15 cellular contexts compared by ENCODE assay signal in the genomic region with DNA sequence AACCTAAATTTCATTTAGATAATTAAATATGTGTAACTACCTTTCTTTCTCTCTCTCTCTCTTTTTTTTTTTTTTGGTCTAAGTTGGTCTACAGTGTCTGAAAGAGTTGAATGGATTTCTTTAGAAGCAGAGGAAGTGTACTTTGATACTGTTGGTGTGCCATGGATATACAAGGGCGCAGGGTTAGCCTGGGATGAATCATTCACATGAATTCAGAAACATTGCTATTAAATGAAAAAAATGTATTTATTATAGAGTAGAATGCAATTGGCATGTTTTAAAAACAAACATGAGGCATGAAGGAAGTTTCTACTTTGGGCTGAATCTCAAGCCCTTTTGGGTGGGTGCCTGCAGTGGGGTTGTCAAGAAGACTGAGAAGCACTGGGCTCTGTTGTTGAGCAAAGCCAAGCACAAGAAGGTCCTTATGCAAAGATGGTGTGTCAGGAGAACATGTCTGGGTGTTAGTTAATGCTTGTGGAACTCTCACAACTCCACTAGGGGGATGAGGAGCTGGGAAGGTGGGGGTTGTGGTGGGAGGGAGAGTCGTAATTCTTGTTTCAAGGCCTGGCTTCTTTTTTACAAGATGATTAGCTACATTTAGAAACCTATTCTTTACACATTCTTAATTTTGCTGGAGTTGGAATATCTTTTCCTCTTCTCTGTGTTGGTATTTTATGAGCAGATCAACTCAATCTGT. TPM values are rescaled to one million over a fixed set of nuclear protein-coding genes. Genes with fewer than 3 reads are reported as not detected.
DNase-seq lines count a peak whose midpoint lies in the region; ATAC-seq and TF ChIP-seq lines count a peak whose summit lies in the region.
"Had no signal": no experiment of that assay in that cellular context is flagged by ENCODE, and none has a peak within 500 bp of the region (broad histone marks: within the 10 kb centered on the region; RNA-seq: fewer than 3 reads in every experiment).

No MANE protein-coding gene starts in this region.

- no peak overlapping the region for H3K4me2 ChIP-seq in GM23248 (ENCODE audit: unreplicated experiment)

- H3K9me3 ChIP-seq in GM23248 (ENCODE audit: low read depth) (no peaks in the 10 kb centered on the region), T-helper 17 cell (ENCODE audit: control insufficient read depth, low read length, poor library complexity, severe bottlenecking) (no peaks in the 10 kb centered on the region)
- H3K9me3 ChIP-seq: gastroesophageal sphincter had no signal

- peaks cover 7% of the 10 kb centered on the region; the same call in 1 of the 2 replicates for H3F3A ChIP-seq in GM23248 (ENCODE audit: insufficient read depth)

- H4K20me1 ChIP-seq in GM23248 (ENCODE audit: insufficient read depth), result no peaks in the 10 kb centered on the region

- H3K4me1 ChIP-seq in GM23248 (ENCODE audit: insufficient read depth), result peaks cover 6% of the 10 kb centered on the region
- H3K4me1 ChIP-seq: gastroesophageal sphincter, left lung had no signal

- H3K4me3 Mint-ChIP-seq in progenitor cell of endocrine pancreas (ENCODE audit: low read depth) (no peak overlapping the region), T-helper 17 cell (no peak overlapping the region)
- H3K4me3 Mint-ChIP-seq: activated CD4-positive, alpha-beta T cell treated with anti-CD3 and anti-CD28 coated beads for 36 hours; activated T-cell treated with anti-CD3 and anti-CD28 coated beads, Interleukin-2, amount 50 U/mL, for 4 hours; natural killer cell had no signal

- H3K27me3 Mint-ChIP-seq in progenitor cell of endocrine pancreas (no peaks in the 10 kb centered on the region), T-helper 17 cell (peaks cover 12% of the 10 kb centered on the region)

- no peak overlapping the region for H3K27ac ChIP-seq in GM23248
- H3K27ac ChIP-seq: gastroesophageal sphincter, left lung, skin epidermis had no signal

- H3K4me1 Mint-ChIP-seq in progenitor cell of endocrine pancreas (ENCODE audit: low read depth) (peaks cover 20% of the 10 kb centered on the region), T-helper 17 cell (peaks cover 2% of the 10 kb centered on the region)
- H3K4me1 Mint-ChIP-seq: activated CD4-positive, alpha-beta T cell treated with anti-CD3 and anti-CD28 coated beads for 36 hours; natural killer cell had no signal

- H3K4me3 ChIP-seq in GM23248, result no peak overlapping the region
- H3K4me3 ChIP-seq in NB4 (ENCODE audit: low read depth, low read length), result no peak overlapping the region
- H3K4me3 ChIP-seq in fibroblast of mammary gland (ENCODE audit: control insufficient read depth, low read depth, low read length), result no peak overlapping the region
- H3K4me3 ChIP-seq: gastroesophageal sphincter, left lung, skin epidermis had no signal

- WGBS in GM23248 (ENCODE audit: low coverage in 1 of 2, low lambda C conversion rate in 2 of 2, missing lambda C conversion rate in 2 of 2), 2 experiments, result 38 to 42% methylated on average over 2 of the region's 2 CpGs

- no peaks in the 10 kb centered on the region for H3K9me3 Mint-ChIP-seq in progenitor cell of endocrine pancreas (ENCODE audit: low read depth)
- H3K9me3 Mint-ChIP-seq: activated T-cell treated with anti-CD3 and anti-CD28 coated beads, Interleukin-2, amount 50 U/mL, for 4 hours had no signal

- no peak for TF ChIP-seq POLR2A in NB4 (IDR thresholded peaks at IDR 0.05; ENCODE audit: extremely low read depth, insufficient read length)

- no peak overlapping the region for H3K9ac ChIP-seq in GM23248

- peak; percentile 26 for DNase-seq in GM23248
- peak; percentile 24 for DNase-seq in NB4 (ENCODE audit: low read depth)
- peak; percentile 5 for DNase-seq in fibroblast of mammary gland (ENCODE audit: low read depth)
- no peak for DNase-seq in progenitor cell of endocrine pancreas (ENCODE audit: low spot score, unreplicated experiment)
- DNase-seq in mesenteric fat pad (ENCODE audit: low spot score), result no peak
- DNase-seq in Right ventricle myocardium inferior (ENCODE audit: missing footprints), result no peak
- DNase-seq in T-helper 17 cell, result no peak
- DNase-seq: activated CD4-positive, alpha-beta T cell treated with anti-CD3 and anti-CD28 coated beads for 36 hours; activated T-cell treated with anti-CD3 and anti-CD28 coated beads, Interleukin-2, amount 50 U/mL, for 4 hours; anterior cingulate cortex; left lung; natural killer cell; NCI-H2029 treated with DMSO at 0.1 percent for 48 hours had no signal

- H3K36me3 ChIP-seq in GM23248 (ENCODE audit: low read depth), result no peaks in the 10 kb centered on the region
- H3K36me3 ChIP-seq: gastroesophageal sphincter, left lung had no signal

- H2AFZ ChIP-seq in GM23248, result no peak overlapping the region; the same call in 1 of the 2 replicates

- intact Hi-C loops in Right ventricle myocardium inferior (cut with DNase I), result no loop called here

- TF ChIP-seq CTCF in NB4 (IDR thresholded peaks at IDR 0.05; ENCODE audit: low read depth, low read length) (peak; percentile 5), fibroblast of mammary gland (conservative IDR thresholded peaks at IDR 0.05; ENCODE audit: control insufficient read depth, insufficient read depth, low read depth, low read length) (peak; percentile 14), progenitor cell of endocrine pancreas (IDR thresholded peaks at IDR 0.05; ENCODE audit: unreplicated experiment) (peak; percentile 41)

- H3K27ac Mint-ChIP-seq in progenitor cell of endocrine pancreas (no peak overlapping the region), T-helper 17 cell (no peak overlapping the region)
- H3K27ac Mint-ChIP-seq: activated CD4-positive, alpha-beta T cell treated with anti-CD3 and anti-CD28 coated beads for 36 hours; natural killer cell had no signal

- no peaks in the 10 kb centered on the region; the same call in 1 of the 2 replicates for H3K9me2 ChIP-seq in GM23248 (ENCODE audit: insufficient read depth)

- peaks cover 13% of the 10 kb centered on the region for H3K36me3 Mint-ChIP-seq in progenitor cell of endocrine pancreas (ENCODE audit: insufficient read depth)
- no peaks in the 10 kb centered on the region for H3K36me3 Mint-ChIP-seq in T-helper 17 cell (ENCODE audit: low read depth)
- H3K36me3 Mint-ChIP-seq: natural killer cell had no signal

- in situ Hi-C loops in GM23248 (cut with MboI), result no loop called here

- no peaks in the 10 kb centered on the region for H3K27me3 ChIP-seq in GM23248 (replicated peaks; ENCODE audit: insufficient read depth)
- H3K27me3 ChIP-seq: gastroesophageal sphincter, left lung had no signal

- no peaks in the 10 kb centered on the region for H3K79me2 ChIP-seq in GM23248 (ENCODE audit: insufficient read depth)

- ATAC-seq in Right ventricle myocardium inferior (no peak), T-helper 17 cell (no peak)
- ATAC-seq: activated CD4-positive, alpha-beta T cell treated with anti-CD3 and anti-CD28 coated beads for 36 hours; activated T-cell treated with anti-CD3 and anti-CD28 coated beads, Interleukin-2, amount 50 U/mL, for 4 hours; gastroesophageal sphincter; left lung; natural killer cell had no signal

RNA-seq across cellular contexts. Expression of a gene that starts 57.9 kb away (rescaled TPM):
- 3.9 TPM in 2 replicates for total RNA-seq in GM23248 (2014; rRNA removed; shearing (Covaris generic))
- 2.3 and 2.6 TPM in 2 replicates for polyA plus RNA-seq in GM23248 (2016; fragmentation: Nextera tagmentation; extraction: Ambion mirVana)
- 30.1 and 30.5 TPM in 2 replicates for total RNA-seq in progenitor cell of endocrine pancreas
- total RNA-seq in mesenteric fat pad, result not detected
- total RNA-seq in Right ventricle myocardium inferior, result 0.14 TPM
- not detected for total RNA-seq in T-helper 17 cell
- total RNA-seq: activated CD4-positive, alpha-beta T cell treated with anti-CD3 and anti-CD28 coated beads for 36 hours; activated T-cell treated with anti-CD3 and anti-CD28 coated beads, Interleukin-2, amount 50 U/mL, for 4 hours; natural killer cell had no signal

Comparison
In these comparisons a context has a peak if more than half of its experiments do, and no peak if none do; other contexts are left out.
1. DNase-seq: peak in GM23248 (single experiment), NB4 (single experiment) and fibroblast of mammary gland (single experiment); none in progenitor cell of endocrine pancreas (single experiment), mesenteric fat pad (single experiment), Right ventricle myocardium inferior (single experiment) and T-helper 17 cell (0 of 3).
2. Peak in every context shown above with its lines, with median percentiles within 50 percentile points of each other: CTCF ChIP-seq.